In the genomic region with DNA sequence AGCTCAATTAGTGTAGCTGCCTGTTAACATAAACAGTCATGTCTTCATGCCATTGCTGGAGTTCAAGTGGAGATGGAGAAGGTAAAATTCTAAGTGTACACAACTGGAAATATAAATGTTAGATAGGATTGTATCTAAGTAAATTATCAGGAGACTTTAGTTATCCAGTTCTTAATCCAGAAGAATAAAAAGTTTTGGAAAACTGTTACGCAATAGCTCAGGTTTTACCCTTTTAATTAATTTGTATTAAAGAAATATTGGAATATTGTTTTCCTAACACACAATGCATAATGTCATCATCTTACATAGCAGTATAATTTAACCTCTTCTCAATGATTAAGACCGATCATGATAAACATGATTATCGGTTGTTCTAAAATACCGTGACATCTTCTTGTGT, we compare ENCODE assay signal across 9 cellular contexts. TPM values are rescaled to one million over a fixed set of nuclear protein-coding genes. Genes with fewer than 3 reads are reported as not detected.
"Had no signal": no experiment of that assay in that cellular context is flagged by ENCODE, and none has a peak within 500 bp of the region (broad histone marks: within the 10 kb centered on the region; RNA-seq: fewer than 3 reads in every experiment).

No MANE protein-coding gene starts in this region.

- H3K9ac ChIP-seq: GM23248, KMS-11 had no signal

- DNase-seq: GM23248, GOT3, H9, HCEC 1CT, KBM-7 had no signal

- H2AFZ ChIP-seq: GM23248 had no signal

- H3K27ac ChIP-seq: GM23248, HL-60, KMS-11 had no signal

- H3K4me2 ChIP-seq: KMS-11 had no signal

- FAIRE-seq: H54, HTR-8/SVneo had no signal

- H3K4me3 ChIP-seq: GM23248 had no signal

RNA-seq across cellular contexts. Expression of gene SLC10A2, which starts 2.8 kb away (rescaled TPM):
- total RNA-seq: GM23248, H9 had no signal
- polyA plus RNA-seq: GM23248 had no signal
